In genomic region chr17:79434215-79434614, GRCh38 we compare ENCODE assay signal across 26 cellular contexts.
"Had no signal": no experiment of that assay in that cellular context is flagged by ENCODE, and none has a peak within 500 bp of the region (broad histone marks: within the 10 kb centered on the region; RNA-seq: fewer than 3 reads in every experiment).

No MANE protein-coding gene starts in this region.

- H3K36me3 ChIP-seq: stomach, suprapubic skin, thoracic aorta, thyroid gland, tibial artery, tibial nerve, transverse colon, upper lobe of left lung, upper lobe of right lung, uterus, vagina had no signal

- ATAC-seq: stimulated activated effector memory CD8-positive, alpha-beta T cell treated with anti-CD3 and anti-CD28 coated beads, Interleukin-12 subunit alpha, Interleukin-12 subunit beta, amount 100 ng/mL, for 72 hours; stimulated activated memory B cell treated with anti-CD40 and anti-IgM and Interleukin-4, amounts not matched to agents 10 μg/mL and 1 μg/mL and 100 μg/mL, for 72 hours; stimulated activated naive B cell treated with anti-CD40 and anti-IgM and Interleukin-4, amounts not matched to agents 10 μg/mL and 1 μg/mL and 100 μg/mL, for 72 hours; stimulated activated naive CD8-positive, alpha-beta T cell treated with anti-CD3 and anti-CD28 coated beads, Interleukin-15, amount 100 ng/mL, for 72 hours; stimulated activated naive CD8-positive, alpha-beta T cell treated with anti-CD3 and anti-CD28 coated beads, Interleukin-15, Interleukin-2, amounts not matched to agents 100 U/mL and 50 U/mL, for 24 hours; upper lobe of right lung had no signal

- FAIRE-seq: urothelium cell line had no signal

- H3K9me3 ChIP-seq: suprapubic skin, testis, thoracic aorta, thyroid gland, tibial artery, transverse colon, upper lobe of left lung, upper lobe of right lung, uterus, vagina had no signal

- H3K4me1 ChIP-seq: stomach, suprapubic skin, testis, tibial artery, tibial nerve, transverse colon, upper lobe of left lung, upper lobe of right lung, uterus, vagina had no signal

- H3K27me3 ChIP-seq: testis, thyroid gland, upper lobe of right lung, uterus, vagina had no signal

- H3K27ac ChIP-seq: stomach, suprapubic skin, testis, thoracic aorta, thyroid gland, tibial artery, tibial nerve, transverse colon, upper lobe of left lung, upper lobe of right lung, uterus, vagina had no signal

- DNase-seq: stimulated activated CD4-positive, alpha-beta T cell treated with anti-CD3 and anti-CD28 coated beads, Interleukin-2, amount 100 ng/mL, for 48 hours; stimulated activated CD4-positive, alpha-beta T cell treated with anti-CD3 and anti-CD28 coated beads, Interleukin-4, amount 100 ng/mL, for 1 hour; stimulated activated CD4-positive, alpha-beta T cell treated with anti-CD3 and anti-CD28 coated beads, Interleukin-4, amount 100 ng/mL, for 24 hours; stimulated activated CD4-positive, alpha-beta T cell treated with anti-CD3 and anti-CD28 coated beads, Interleukin-4, amount 100 ng/mL, for 4 hours; stimulated activated CD8-positive, alpha-beta memory T cell treated with anti-CD3 and anti-CD28 coated beads, Interleukin-4, amount 100 ng/mL, for 48 hours; stimulated activated naive B cell treated with anti-CD40 and anti-IgM and Interleukin-4, amounts not matched to agents 10 μg/mL and 1 μg/mL and 100 μg/mL, for 72 hours; stimulated activated naive CD4-positive, alpha-beta T cell; stimulated activated naive CD4-positive, alpha-beta T cell treated with Interleukin-2 at 50 U/mL for 16 hours; stimulated activated naive CD8-positive, alpha-beta T cell treated with anti-CD3 and anti-CD28 coated beads, Interleukin-15, amount 100 ng/mL, for 72 hours; stimulated activated naive CD8-positive, alpha-beta T cell treated with anti-CD3 and anti-CD28 coated beads, Interleukin-15, Interleukin-2, amounts not matched to agents 100 U/mL and 50 U/mL, for 24 hours; stomach; testis; thyroid gland; tibial artery; transverse colon; trophoblast cell; upper lobe of right lung; uterus had no signal

- H3K4me3 ChIP-seq: stomach, suprapubic skin, testis, thoracic aorta, thyroid gland, tibial artery, tibial nerve, transverse colon, upper lobe of left lung, upper lobe of right lung, uterus, vagina had no signal
